ENCODE assay signal across 8 cellular contexts in the genomic region with DNA sequence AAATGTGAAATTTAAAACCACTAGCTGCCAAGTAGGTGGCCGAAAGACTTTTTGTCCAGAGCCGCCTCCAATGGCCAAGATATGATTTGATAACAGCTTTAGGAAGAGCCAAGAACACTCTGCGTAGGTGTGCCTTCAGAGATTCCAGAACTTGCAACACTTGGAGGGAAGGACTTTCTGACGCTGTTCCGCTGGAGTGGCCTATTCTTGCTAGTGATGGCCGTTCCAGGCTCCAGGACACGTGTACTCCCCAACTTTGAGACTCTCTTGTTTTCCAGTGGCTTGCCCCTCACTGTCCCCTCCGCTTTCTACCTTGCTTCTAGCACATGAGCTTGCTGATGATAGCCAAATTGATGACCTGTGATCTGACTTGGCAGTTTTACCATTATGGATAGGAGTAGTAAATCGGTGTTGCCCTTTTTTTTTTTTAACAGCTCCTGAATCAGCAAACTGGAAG. TPM values are rescaled to one million over a fixed set of nuclear protein-coding genes. Genes with fewer than 3 reads are reported as not detected.
A peak's percentile ranks its signal among the peaks of the same experiment; 100 is the strongest.
DNase-seq lines count a peak whose midpoint lies in the region; ATAC-seq, FAIRE-seq and TF ChIP-seq lines count a peak whose summit lies in the region.

No MANE protein-coding gene starts in this region.

- H3K9me1 ChIP-seq in endothelial cell of umbilical vein (replicated peaks; ENCODE audit: control insufficient read depth, extremely low read depth, insufficient read depth, low read length) = no peaks in the 10 kb centered on the region

- H3K9me3 ChIP-seq in SK-N-SH (no peaks in the 10 kb centered on the region), endothelial cell of umbilical vein (replicated peaks; ENCODE audit: control insufficient read depth, insufficient read depth, low read length) (no peaks in the 10 kb centered on the region), mesodermal cell (ENCODE audit: control insufficient read depth, low read length) (no peaks in the 10 kb centered on the region), transverse colon (no peaks in the 10 kb centered on the region)

- TF ChIP-seq POLR2A in endothelial cell of umbilical vein (IDR thresholded peaks at IDR 0.05; ENCODE audit: low read depth, low read length) (no peak), transverse colon (IDR thresholded peaks at IDR 0.05) (peak; percentile 6)

- WGBS in SK-N-SH (ENCODE audit: low lambda C conversion rate) = 2% methylated on average over 9 of the region's 9 CpGs
- 1 to 4% methylated on average over 6 to 9 of the region's 9 CpGs for WGBS in mesodermal cell (ENCODE audit: insufficient coverage in 2 of 2), 2 experiments
- 13 to 16% methylated on average over 2 to 9 of the region's 9 CpGs for WGBS in transverse colon (ENCODE audit: low coverage in 1 of 2), 2 donors

- intact Hi-C loops in endothelial cell of umbilical vein (cut with micrococcal nuclease) = loop anchor here (2.0 to 10.0 kb wide), 5 partner anchors 221 to 731 kb away; partner anchors contain the start of genes CENPL, DARS2 and RC3H1
- intact Hi-C loops in transverse colon (cut with DNase I; ENCODE audit: low total_unique reads) = no loop called here

- H3K27me3 ChIP-seq in H7 (ENCODE audit: control insufficient read depth, insufficient read depth, low read length) (no peaks in the 10 kb centered on the region), SK-N-SH (ENCODE audit: insufficient read depth) (no peaks in the 10 kb centered on the region), endothelial cell of umbilical vein (ENCODE audit: control insufficient read depth in 2 of 2, insufficient read depth in 2 of 2, low read length in 2 of 2) (no peaks in the 10 kb centered on the region), transverse colon (no peaks in the 10 kb centered on the region)

- POLR2A ChIA-PET in SK-N-SH (lab: Yijun Ruan, JAX) = interaction anchor here (0.6 kb wide), 1 partner anchor 390 kb away, joined by 3 read pairs; the partner anchor contains the start of genes GAS5 and ZBTB37
- POLR2A ChIA-PET in endothelial cell of umbilical vein (lab: Charles Lee) = interaction anchor here (0.6 to 2.0 kb wide), 2 partner anchors 48 to 1533 kb away, joined by 4 to 6 read pairs; no protein-coding TSS in a partner anchor

- H4K20me1 ChIP-seq in SK-N-SH (ENCODE audit: insufficient read depth) = peaks cover 8% of the 10 kb centered on the region; the same call in 1 of the 2 replicates
- no peaks in the 10 kb centered on the region for H4K20me1 ChIP-seq in endothelial cell of umbilical vein (replicated peaks; ENCODE audit: control insufficient read depth, extremely low read depth, insufficient read depth, low read length)

- peak overlapping the region; percentile 67; the same call in 1 of the 2 replicates for H2AFZ ChIP-seq in SK-N-SH (ENCODE audit: low read depth)
- H2AFZ ChIP-seq in endothelial cell of umbilical vein (ENCODE audit: low read depth, low read length) = peak overlapping the region; percentile 86

- ATAC-seq in HG02610 (IDR thresholded peaks at IDR 0.05; ENCODE audit: unreplicated experiment) (no peak), HG03196 (IDR thresholded peaks at IDR 0.05; ENCODE audit: unreplicated experiment) (no peak)

- DNase-seq in AG09319 (ENCODE audit: extremely low read depth, low read depth) (peak; percentile 51), H7 (peak; percentile 22), SK-N-SH (peak; percentile 22), endothelial cell of umbilical vein (ENCODE audit: low read depth, low spot score) (peak; percentile 61), transverse colon (peak; percentile 47)

- H3K9ac ChIP-seq in SK-N-SH (peak overlapping the region; percentile 90), endothelial cell of umbilical vein (replicated peaks; ENCODE audit: extremely low read depth, insufficient read depth, low read length) (peak overlapping the region; percentile 74)

- TF ChIP-seq CTCF in AG09319 (IDR thresholded peaks at IDR 0.05; ENCODE audit: low read depth, low read length) (no peak), SK-N-SH (IDR thresholded peaks at IDR 0.05) (no peak), endothelial cell of umbilical vein (IDR thresholded peaks at IDR 0.05; ENCODE audit: extremely low read depth in 1 of 2, insufficient read depth in 1 of 2, low read depth in 1 of 2, low read length in 2 of 2) (no peak), transverse colon (IDR thresholded peaks at IDR 0.05) (no peak)

- peak overlapping the region; percentile 86 to 95 for H3K27ac ChIP-seq in SK-N-SH (ENCODE audit: low read depth in 2 of 2, low read length in 1 of 2)
- peak overlapping the region; percentile 64 for H3K27ac ChIP-seq in endothelial cell of umbilical vein (ENCODE audit: insufficient read depth, low read depth, low read length)
- H3K27ac ChIP-seq in mesodermal cell (ENCODE audit: low read depth, low read length, severe bottlenecking) = peak overlapping the region; percentile 93
- peak overlapping the region; percentile 98 to 99 (median 98) for H3K27ac ChIP-seq in transverse colon

- peaks cover 30% of the 10 kb centered on the region for H3F3A ChIP-seq in SK-N-SH (replicated peaks; ENCODE audit: insufficient read depth)

- H3K4me2 ChIP-seq in SK-N-SH (peak overlapping the region; percentile 92), endothelial cell of umbilical vein (ENCODE audit: insufficient read depth, low read length) (peak overlapping the region; percentile 94)

- CTCF ChIA-PET in SK-N-SH (lab: Yijun Ruan, JAX) (interaction anchor here (0.7 to 2.7 kb wide), 4 partner anchors 18 to 740 kb away, joined by 3 to 10 read pairs (median 4); no protein-coding TSS in a partner anchor), endothelial cell of umbilical vein (lab: Charles Lee) (interaction anchor here (1.0 to 4.8 kb wide), 3 partner anchors 48 to 734 kb away, joined by 3 to 33 read pairs (median 5); no protein-coding TSS in a partner anchor)

- peak; percentile 81 for FAIRE-seq in endothelial cell of umbilical vein (lab: Jason Lieb, UNC)

- H3K9me2 ChIP-seq in SK-N-SH = no peaks in the 10 kb centered on the region

- H3K79me2 ChIP-seq in SK-N-SH (ENCODE audit: insufficient read depth) (peaks cover 67% of the 10 kb centered on the region), endothelial cell of umbilical vein (ENCODE audit: control insufficient read depth, insufficient read depth, low read length) (peaks cover 53% of the 10 kb centered on the region)

- H3K36me3 ChIP-seq in H7 (replicated peaks; ENCODE audit: control insufficient read depth, insufficient read depth, low read length) = peaks cover 25% of the 10 kb centered on the region
- peaks cover 37 to 42% of the 10 kb centered on the region in 2 experiments for H3K36me3 ChIP-seq in SK-N-SH (replicated peaks in 1 of 2; ENCODE audit: control insufficient read depth in 1 of 2, insufficient read depth in 2 of 2, low read length in 1 of 2)
- peaks cover 10 to 22% of the 10 kb centered on the region in 2 experiments for H3K36me3 ChIP-seq in endothelial cell of umbilical vein (ENCODE audit: control insufficient read depth in 2 of 2, extremely low read depth in 1 of 2, insufficient read depth in 2 of 2, low read length in 2 of 2)
- peaks cover 42% of the 10 kb centered on the region for H3K36me3 ChIP-seq in mesodermal cell (ENCODE audit: control insufficient read depth, insufficient read depth, low read length)
- peaks cover 0 to 28% (median 11%) of the 10 kb centered on the region in 4 donors for H3K36me3 ChIP-seq in transverse colon

- in situ Hi-C loops in transverse colon (cut with MboI; ENCODE audit: low pct_ligation_motif_present in 1 of 4, low pct_unique_long_range_greater_than_20kb in 1 of 4, low sequenced_read_pairs in 3 of 4) = no loop called here

- H3K4me1 ChIP-seq in SK-N-SH (ENCODE audit: control insufficient read depth in 1 of 2, insufficient read depth in 2 of 2, low read depth in 1 of 2, low read length in 1 of 2) (peaks cover 18 to 46% of the 10 kb centered on the region in 2 experiments; a peak in 3 of 4 replicates), endothelial cell of umbilical vein (ENCODE audit: control insufficient read depth, extremely low read depth, insufficient read depth, low read length) (peaks cover 51% of the 10 kb centered on the region), mesodermal cell (ENCODE audit: control insufficient read depth, insufficient read depth, low read length, poor library complexity, severe bottlenecking) (peaks cover 22% of the 10 kb centered on the region), transverse colon (peaks cover 25 to 61% (median 54%) of the 10 kb centered on the region in 4 donors)

- TF ChIP-seq EP300 in SK-N-SH (IDR thresholded peaks at IDR 0.05; ENCODE audit: borderline replicate concordance in 1 of 2, low read depth in 1 of 2, low read length in 1 of 2) = no peak
- no peak for TF ChIP-seq EP300 in transverse colon (IDR thresholded peaks at IDR 0.05; ENCODE audit: low read depth)

- dilution Hi-C loops in endothelial cell of umbilical vein (cut with MboI; ENCODE audit: extremely low pct_ligation_motif_present, low sequenced_read_pairs) = no loop called here

- BruUV-seq in endothelial cell of umbilical vein (replicated peaks; lab: Mats Ljungman, UMichigan) = TSS peak; percentile 27

- no peak for TF ChIP-seq RAD21 in SK-N-SH (IDR thresholded peaks at IDR 0.05; ENCODE audit: low read length)

- H3K4me3 ChIP-seq in H7 (ENCODE audit: insufficient read depth, low read depth, low read length) (peak overlapping the region; percentile 99), SK-N-SH (ENCODE audit: low read depth in 2 of 2, low read length in 1 of 2) (peak overlapping the region; percentile 81 to 99), endothelial cell of umbilical vein (replicated peaks in 1 of 3; ENCODE audit: insufficient read depth in 1 of 3, low read depth in 1 of 3, low read length in 3 of 3) (peak overlapping the region; percentile 32 to 72 (median 55)), mesodermal cell (ENCODE audit: extremely low read depth, insufficient read depth, low read length, poor library complexity, severe bottlenecking) (peak overlapping the region; percentile 85), transverse colon (peak overlapping the region; percentile 84 to 95 (median 91))

RNA-seq across cellular contexts. Expression of gene PRDX6, which starts 1.0 kb away (rescaled TPM):
- 320 and 326 TPM in 2 replicates for total RNA-seq in H7 (2014; rRNA removed; shearing (Covaris generic))
- polyA plus RNA-seq in SK-N-SH (2012; rRNA removed) = 224 and 270 TPM in 2 replicates
- 279 and 294 TPM in 2 replicates for polyA plus RNA-seq in SK-N-SH (2012; cell fraction: cytosol; rRNA removed)
- 172 and 259 TPM in 2 replicates for polyA plus RNA-seq in SK-N-SH (2012; cell fraction: nucleus; rRNA removed)
- total RNA-seq in endothelial cell of umbilical vein = 259 and 288 TPM in 2 replicates
- 126 and 145 TPM in 2 replicates for polyA plus RNA-seq in endothelial cell of umbilical vein
- 195 and 235 TPM in 2 replicates for polyA plus RNA-seq in endothelial cell of umbilical vein (2011; cell fraction: cytosol; rRNA removed)
- 121 and 133 TPM in 2 replicates for polyA plus RNA-seq in endothelial cell of umbilical vein (2011; cell fraction: nucleus; rRNA removed)
- 190 and 220 TPM in 2 replicates for polyA plus RNA-seq in endothelial cell of umbilical vein (2012)
- polyA minus RNA-seq in endothelial cell of umbilical vein = 211 and 248 TPM in 2 replicates
- 797 TPM for polyA minus RNA-seq in endothelial cell of umbilical vein (2011; cell fraction: cytosol; rRNA and poly(A)+ RNA removed)
- 64.9 and 77.8 TPM in 2 replicates for polyA minus RNA-seq in endothelial cell of umbilical vein (2011; cell fraction: nucleus; rRNA and poly(A)+ RNA removed)
- 802 TPM for polyA plus RNA-seq in mesodermal cell (2013, experiment 1 of 2)
- polyA plus RNA-seq in mesodermal cell (2013, experiment 2 of 2) = 748 TPM
- total RNA-seq in transverse colon = 100 to 1,000 TPM; 150 to 540 (median 469) TPM
